Comparison of ENCODE assay signal across 1 cellular context in genomic region chr7:17301491-17302101, GRCh38.
TF ChIP-seq lines count a peak whose summit lies in the region.

No MANE protein-coding gene starts in this region.

TF ChIP-seq in SK-N-SH, 30 proteins besides CTCF, POLR2A, EP300 and RAD21 (continued from another document):
- TF ChIP-seq ZBTB33 (IDR thresholded peaks at IDR 0.05; ENCODE audit: borderline replicate concordance, low read depth): no peak
- no peak for TF ChIP-seq FOXM1 (IDR thresholded peaks at IDR 0.05; ENCODE audit: low read depth)
- no peak for TF ChIP-seq SIN3A (IDR thresholded peaks at IDR 0.05; ENCODE audit: borderline replicate concordance, low read depth, low read length)
- no peak for TF ChIP-seq MAX (IDR thresholded peaks at IDR 0.05; ENCODE audit: low read depth)
- no peak for TF ChIP-seq EZH2phosphoT487 (IDR thresholded peaks at IDR 0.05; ENCODE audit: borderline replicate concordance, low read depth)
- no peak for TF ChIP-seq GABPA (IDR thresholded peaks at IDR 0.05; ENCODE audit: low read depth)
- TF ChIP-seq POLR2AphosphoS5 (IDR thresholded peaks at IDR 0.05; ENCODE audit: low read depth, low read length): no peak
- TF ChIP-seq FOXJ3 (CRISPR knock-in tag; IDR thresholded peaks at IDR 0.05): no peak
- TF ChIP-seq TAF1 (IDR thresholded peaks at IDR 0.05; ENCODE audit: borderline replicate concordance, low read depth, low read length): no peak
